Comparison of ENCODE assay signal across 21 cellular contexts in genomic region chr1:157252473-157252872, GRCh38.
"Had no signal": no experiment of that assay in that cellular context is flagged by ENCODE, and none has a peak within 500 bp of the region (broad histone marks: within the 10 kb centered on the region; RNA-seq: fewer than 3 reads in every experiment).

No MANE protein-coding gene starts in this region.

- H3K36me3 Mint-ChIP-seq: activated naive CD4-positive, alpha-beta T cell treated with anti-CD3 and anti-CD28 coated beads, Interleukin-2, amount 50 U/mL, for 24 hours had no signal

- H3K36me3 ChIP-seq: ascending aorta, tibial artery had no signal

- DNase-seq: activated B cell treated with CpG ODN at 0.5 μM for 24 hours; activated CD4-positive, alpha-beta T cell treated with anti-CD3 and anti-CD28 coated beads, Interleukin-2, amount 10 ng/mL, durations not matched to agents 7 days and 5 days; activated CD8-positive, alpha-beta memory T cell treated with anti-CD3 and anti-CD28 coated beads for 24 hours; activated CD8-positive, alpha-beta memory T cell treated with anti-CD3 and anti-CD28 coated beads, Interleukin-2, amount 50 U/mL, for 48 hours; activated gamma-delta T cell; effector memory CD8-positive, alpha-beta T cell; foreskin melanocyte; glutamatergic neuron; hippocampal formation; midbrain; nephron progenitor cell; nucleus accumbens; posterior cingulate gyrus; stimulated activated CD4-positive, alpha-beta T cell treated with anti-CD3 and anti-CD28 coated beads, Interleukin-2, amount 100 ng/mL, for 24 hours; stimulated activated naive CD4-positive, alpha-beta T cell treated with Interleukin-2 at 50 U/mL for 16 hours; substantia nigra; T-helper 1 cell; T-helper 9 cell; tibial artery had no signal

- H3K4me3 ChIP-seq: ascending aorta, tibial artery had no signal

- H3K27me3 ChIP-seq: ascending aorta, tibial artery had no signal

- H3K27ac Mint-ChIP-seq: activated B cell treated with CpG ODN at 0.5 μM for 24 hours; activated CD4-positive, alpha-beta T cell treated with anti-CD3 and anti-CD28 coated beads, Interleukin-2, amount 10 ng/mL, durations not matched to agents 7 days and 5 days; activated naive CD4-positive, alpha-beta T cell treated with anti-CD3 and anti-CD28 coated beads, Interleukin-2, amount 50 U/mL, for 24 hours; effector memory CD8-positive, alpha-beta T cell; nephron progenitor cell had no signal

- H3K9me3 Mint-ChIP-seq: activated CD4-positive, alpha-beta T cell treated with anti-CD3 and anti-CD28 coated beads, Interleukin-2, amount 10 ng/mL, durations not matched to agents 7 days and 5 days had no signal

- H3K4me3 Mint-ChIP-seq: activated B cell treated with CpG ODN at 0.5 μM for 24 hours; activated CD4-positive, alpha-beta T cell treated with anti-CD3 and anti-CD28 coated beads, Interleukin-2, amount 10 ng/mL, durations not matched to agents 7 days and 5 days; activated naive CD4-positive, alpha-beta T cell treated with anti-CD3 and anti-CD28 coated beads, Interleukin-2, amount 50 U/mL, for 24 hours; effector memory CD8-positive, alpha-beta T cell; nephron progenitor cell had no signal

- H3K4me1 ChIP-seq: ascending aorta, tibial artery had no signal

- H3K9me3 ChIP-seq: ascending aorta had no signal

- H3K27ac ChIP-seq: ascending aorta, tibial artery had no signal

- H3K4me1 Mint-ChIP-seq: activated CD4-positive, alpha-beta T cell treated with anti-CD3 and anti-CD28 coated beads, Interleukin-2, amount 10 ng/mL, durations not matched to agents 7 days and 5 days; activated naive CD4-positive, alpha-beta T cell treated with anti-CD3 and anti-CD28 coated beads, Interleukin-2, amount 50 U/mL, for 24 hours; nephron progenitor cell had no signal
